ENCODE assay signal across 8 cellular contexts in the genomic region with DNA sequence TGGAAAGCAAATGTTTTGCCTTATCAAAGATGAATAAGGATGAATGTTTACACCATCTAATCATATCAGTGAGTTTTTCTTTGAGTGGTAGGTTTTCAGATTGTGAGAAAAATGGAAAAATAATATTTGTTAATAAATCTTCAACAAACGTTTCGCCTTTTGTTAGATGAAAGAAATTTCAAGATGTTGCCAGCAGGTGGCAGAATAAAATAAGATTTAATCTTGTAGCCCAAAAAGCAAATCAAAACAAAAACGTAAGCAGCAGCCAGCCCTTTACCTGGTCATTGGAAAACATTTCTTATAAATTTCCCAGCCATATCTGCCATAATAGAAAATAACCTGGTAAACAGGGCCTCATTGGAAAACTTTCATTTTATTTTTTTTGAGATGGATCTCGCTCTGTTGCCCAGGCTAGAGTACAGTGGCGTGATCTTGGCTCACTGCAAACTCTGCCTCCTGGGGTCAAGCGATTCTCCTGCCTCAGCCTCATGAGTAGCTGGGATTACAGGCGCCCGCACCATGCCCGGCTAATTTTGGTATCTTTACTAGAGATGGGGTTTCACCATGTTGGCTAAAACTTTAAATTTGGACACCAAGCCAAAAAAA. TPM values are rescaled to one million over a fixed set of nuclear protein-coding genes. Genes with fewer than 3 reads are reported as not detected.
DNase-seq lines count a peak whose midpoint lies in the region; ATAC-seq and TF ChIP-seq lines count a peak whose summit lies in the region.

No MANE protein-coding gene starts in this region.

- H3K4me1 ChIP-seq in spleen: peaks cover 0 to 8% (median 4%) of the 10 kb centered on the region in 6 donors

- no peak for ATAC-seq in HG02852 (IDR thresholded peaks at IDR 0.05; ENCODE audit: unreplicated experiment)
- ATAC-seq in GM19467 (IDR thresholded peaks at IDR 0.05; ENCODE audit: unreplicated experiment): no peak

- TF ChIP-seq POLR2A in spleen (IDR thresholded peaks at IDR 0.05): no peak

- peak overlapping the region; percentile 26 for H3K27ac ChIP-seq in VCaP
- no peak overlapping the region for H3K27ac ChIP-seq in spleen

- WGBS in spleen, 5 donors: 43 to 56% (median 53%) methylated on average over 9 of the region's 9 CpGs

- intact Hi-C loops in spleen (cut with DNase I; ENCODE audit: low total_unique reads): loop anchor here (2.0 to 5.0 kb wide), 2 partner anchors 76 to 95 kb away; partner anchors contain the start of gene RHOF

- TF ChIP-seq CTCF in VCaP (conservative IDR thresholded peaks at IDR 0.05) (peak; percentile 71), spleen (IDR thresholded peaks at IDR 0.05 in 8 of 11, conservative IDR thresholded peaks at IDR 0.05 in 3 of 11) (peak; percentile 32 to 79 (median 67))

- peak in 4 of 6 experiments; percentile 5 to 72 (median 42) for DNase-seq in stimulated activated naive CD4-positive, alpha-beta T cell (lab: John Stamatoyannopoulos, UW)
- no peak for DNase-seq in stimulated activated naive CD4-positive, alpha-beta T cell treated with Interleukin-2 at 50 U/mL for 16 hours (lab: John Stamatoyannopoulos, UW)
- peak; percentile 65 for DNase-seq in NCI-H1694 treated with DMSO at 0.1 percent for 48 hours (lab: John Stamatoyannopoulos, UW)
- peak; percentile 52 for DNase-seq in glomerular endothelial cell (ENCODE audit: extremely low read depth, low read depth, low spot score)
- no peak for DNase-seq in spleen

- H3K9me3 ChIP-seq in spleen: no peaks in the 10 kb centered on the region

- no peaks in the 10 kb centered on the region for H3K36me3 ChIP-seq in spleen

- no peaks in the 10 kb centered on the region for H3K27me3 ChIP-seq in spleen (replicated peaks in 1 of 7)

- no peak overlapping the region for H3K4me3 ChIP-seq in spleen

RNA-seq across cellular contexts. Expression of gene TMEM120B, which starts 15.4 kb away (rescaled TPM):
- total RNA-seq in glomerular endothelial cell (12.2 and 13.7 TPM in 2 replicates), spleen (1 to 10 TPM; 3.5 to 8.9 (median 6.4) TPM)
- polyA plus RNA-seq in spleen: 1 to 10 TPM; 2.9 to 5.0 (median 3.7) TPM

RNA-seq across cellular contexts. Expression of gene MORN3, which starts 27.7 kb away (rescaled TPM):
- 0.73 and 0.88 TPM in 2 replicates for total RNA-seq in glomerular endothelial cell
- 1 to 10 TPM in 4 of 7 donors, under 1 TPM in 2, not detected in 1; 0.17 to 2.5 (median 1.5) TPM for total RNA-seq in spleen
- 1 to 10 TPM in 1 of 3 donors, under 1 TPM in 2; 0.35 to 1.1 (median 0.51) TPM for polyA plus RNA-seq in spleen

Comparison
In these comparisons a context has a peak if more than half of its experiments do, and no peak if none do; other contexts are left out.
1. DNase-seq: peak in stimulated activated naive CD4-positive, alpha-beta T cell (4 of 6), NCI-H1694 treated with DMSO at 0.1 percent for 48 hours (single experiment) and glomerular endothelial cell (single experiment); none in stimulated activated naive CD4-positive, alpha-beta T cell treated with Interleukin-2 at 50 U/mL for 16 hours (single experiment) and spleen (single experiment).